Comparison of ENCODE assay signal across 10 cellular contexts in genomic region chr16:79627092-79627491, GRCh38. TPM values are rescaled to one million over a fixed set of nuclear protein-coding genes. Genes with fewer than 3 reads are reported as not detected.
"Had no signal": no experiment of that assay in that cellular context is flagged by ENCODE, and none has a peak within 500 bp of the region (broad histone marks: within the 10 kb centered on the region; RNA-seq: fewer than 3 reads in every experiment).

No MANE protein-coding gene starts in this region.

- DNase-seq: GM23248, GOT3, H7, HFFc6, KG1 had no signal

- H3K36me3 ChIP-seq: HAP-1 had no signal

- H3K4me1 Mint-ChIP-seq: IgD-negative memory B cell had no signal

- H3K27ac ChIP-seq: GM23248 had no signal

- H3K9me3 ChIP-seq: HAP-1 had no signal

- H3K9ac ChIP-seq: GM23248 had no signal

- ATAC-seq: HCT116 had no signal

- H2AFZ ChIP-seq: GM23248 had no signal

- H3K36me3 Mint-ChIP-seq: IgD-negative memory B cell had no signal

- H3K27ac Mint-ChIP-seq: HFFc6, IgD-negative memory B cell had no signal

- H3K4me3 Mint-ChIP-seq: HFFc6, IgD-negative memory B cell had no signal

- H3K4me1 ChIP-seq: HAP-1 had no signal

- H3K4me3 ChIP-seq: GM23248, HAP-1 had no signal

- FAIRE-seq: HTR-8/SVneo had no signal

RNA-seq across cellular contexts. Expression of gene MAF, which starts 26.6 kb away (rescaled TPM):
- total RNA-seq: HFFc6, HT-29 had no signal
- polyA plus RNA-seq: GM23248, IgD-negative memory B cell had no signal
